Comparison of ENCODE assay signal across 1 cellular context in genomic region chr9:6911901-6912650, GRCh38.
TF ChIP-seq lines count a peak whose summit lies in the region.

No MANE protein-coding gene starts in this region.

TF ChIP-seq in WTC11, 78 proteins besides CTCF, POLR2A, EP300 and RAD21:
- TF ChIP-seq TP53 (CRISPR knock-in tag; IDR thresholded peaks at IDR 0.05) (no peak), ZNF219 (CRISPR knock-in tag; IDR thresholded peaks at IDR 0.05; ENCODE audit: borderline replicate concordance) (no peak), ZNF512 (CRISPR knock-in tag; IDR thresholded peaks at IDR 0.05; ENCODE audit: borderline replicate concordance) (no peak), SP1 (CRISPR knock-in tag; conservative IDR thresholded peaks at IDR 0.05) (no peak), PRRX2 (CRISPR knock-in tag; IDR thresholded peaks at IDR 0.05) (no peak), TEAD4 (CRISPR knock-in tag; IDR thresholded peaks at IDR 0.05) (no peak)
TF ChIP-seq in WTC11: peak in this region for 0.
